ENCODE assay signal across 2 cellular contexts in the genomic region with DNA sequence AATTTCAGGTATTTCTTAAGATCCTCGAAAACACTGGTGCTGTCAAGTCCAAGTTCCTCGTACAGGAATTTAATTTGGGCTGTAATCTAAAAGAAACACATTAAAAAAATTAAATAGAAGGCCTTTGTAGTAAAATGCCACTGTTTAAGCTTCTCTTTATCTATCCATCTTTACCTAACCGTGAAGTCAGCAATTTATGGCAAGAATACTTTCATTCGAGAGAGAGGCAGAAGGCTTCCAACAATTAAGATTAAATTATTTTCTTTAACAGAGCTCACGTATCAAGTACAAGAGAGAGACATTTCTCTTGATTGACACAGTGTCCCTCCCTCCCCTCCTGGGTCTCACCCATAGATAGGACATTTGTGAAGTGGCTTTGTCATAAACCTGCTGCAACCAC.
A peak's percentile ranks its signal among the peaks of the same experiment; 100 is the strongest.
TF ChIP-seq lines count a peak whose summit lies in the region.

No MANE protein-coding gene starts in this region.

TF ChIP-seq in A549, 52 proteins besides CTCF, POLR2A, EP300 and RAD21:
- TF ChIP-seq, protein P1, sequence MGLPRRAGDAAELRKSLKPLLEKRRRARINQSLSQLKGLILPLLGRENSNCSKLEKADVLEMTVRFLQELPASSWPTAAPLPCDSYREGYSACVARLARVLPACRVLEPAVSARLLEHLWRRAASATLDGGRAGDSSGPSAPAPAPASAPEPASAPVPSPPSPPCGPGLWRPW (IDR thresholded peaks at IDR 0.05), result no peak
- TF ChIP-seq CEBPB (IDR thresholded peaks at IDR 0.05), result no peak
- TF ChIP-seq FOSB (CRISPR knock-in tag; IDR thresholded peaks at IDR 0.05), result no peak
- TF ChIP-seq HEYL (CRISPR knock-in tag; IDR thresholded peaks at IDR 0.05), result no peak
- no peak for TF ChIP-seq HOXB5 (CRISPR knock-in tag; IDR thresholded peaks at IDR 0.05)
- TF ChIP-seq PHF8 (IDR thresholded peaks at IDR 0.05; ENCODE audit: borderline replicate concordance, low read depth), result no peak
- no peak for TF ChIP-seq CBX8 (IDR thresholded peaks at IDR 0.05)
- TF ChIP-seq MAFK (IDR thresholded peaks at IDR 0.05; ENCODE audit: partially characterized antibody), result peak; percentile 46
- no peak for TF ChIP-seq SMC3 (IDR thresholded peaks at IDR 0.05)
TF ChIP-seq in A549: peak in this region for 1.

TF ChIP-seq in K562, 482 proteins besides CTCF, POLR2A, EP300 and RAD21:
- TF ChIP-seq MTA1 (IDR thresholded peaks at IDR 0.05; ENCODE audit: borderline replicate concordance), result no peak
- no peak for TF ChIP-seq NELFE (IDR thresholded peaks at IDR 0.05; ENCODE audit: insufficient read depth, insufficient read length)
- TF ChIP-seq ZNF780A (CRISPR knock-in tag; IDR thresholded peaks at IDR 0.05), result no peak
- TF ChIP-seq MED1 (CRISPR knock-in tag; IDR thresholded peaks at IDR 0.05; ENCODE audit: borderline replicate concordance), result no peak
- peak; percentile 36; the same call in 1 of the 2 replicates for TF ChIP-seq ZNF316 (IDR thresholded peaks at IDR 0.05)
- TF ChIP-seq ZBTB8A (IDR thresholded peaks at IDR 0.05; ENCODE audit: partially characterized antibody), result no peak
- no peak for TF ChIP-seq DDX20 (tag; IDR thresholded peaks at IDR 0.05; ENCODE audit: low read depth)
- no peak for TF ChIP-seq SNRNP70 (optimal IDR thresholded peaks at IDR 0.05; ENCODE audit: low read depth, low read length)
